6 cellular contexts compared by ENCODE assay signal in the genomic region with DNA sequence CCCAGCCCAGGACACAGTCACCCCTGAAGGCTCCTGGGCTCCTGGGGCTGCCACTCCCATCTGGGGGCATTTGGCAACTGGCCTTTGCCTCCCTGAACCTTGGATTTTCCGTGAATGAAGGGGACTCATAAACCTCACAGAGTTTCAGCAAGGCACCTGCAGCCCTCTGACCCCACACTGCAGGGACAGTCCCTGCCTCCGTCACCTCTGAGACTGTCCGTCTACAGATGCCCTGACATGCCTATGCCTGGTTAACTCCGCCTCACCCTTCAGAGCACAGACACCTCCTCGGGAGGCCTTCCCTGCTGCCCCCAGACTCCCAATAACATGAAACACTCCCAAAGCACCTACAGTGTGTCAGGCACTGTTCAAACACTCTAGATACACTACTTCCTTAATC. TPM values are rescaled to one million over a fixed set of nuclear protein-coding genes. Genes with fewer than 3 reads are reported as not detected.
"Had no signal": no experiment of that assay in that cellular context is flagged by ENCODE, and none has a peak within 500 bp of the region (broad histone marks: within the 10 kb centered on the region; RNA-seq: fewer than 3 reads in every experiment).

No MANE protein-coding gene starts in this region.

RNA-seq across cellular contexts. Expression of a gene that starts 0.8 kb away (rescaled TPM):
- total RNA-seq: M059J, PC-3, Right ventricle myocardium inferior, RPMI7951, SJCRH30, SK-MEL-5 had no signal
